1 cellular context compared by ENCODE assay signal in the genomic region with DNA sequence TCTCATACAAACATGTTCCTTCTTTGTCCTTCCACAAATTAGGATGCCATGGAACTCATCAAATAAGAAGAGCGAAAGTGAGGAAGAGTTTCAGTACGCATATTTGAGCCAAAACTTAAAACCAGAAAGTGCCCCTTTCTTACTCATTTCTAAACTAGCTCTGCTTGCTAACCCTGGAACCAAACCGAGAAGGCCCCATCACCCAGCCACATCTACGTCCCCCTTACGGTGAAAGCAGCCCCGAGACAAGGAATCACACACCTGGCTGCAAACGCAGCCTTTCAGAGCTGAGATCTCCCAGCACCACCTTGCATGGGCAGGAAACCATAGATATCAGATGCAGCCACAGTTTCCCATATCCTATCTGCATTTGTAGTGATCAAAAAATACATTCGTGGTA.
A peak's percentile ranks its signal among the peaks of the same experiment; 100 is the strongest.
TF ChIP-seq lines count a peak whose summit lies in the region.

No MANE protein-coding gene starts in this region.

TF ChIP-seq in GM12878, 131 proteins besides CTCF, POLR2A, EP300 and RAD21 (continues in another document):
- TF ChIP-seq, protein P1, sequence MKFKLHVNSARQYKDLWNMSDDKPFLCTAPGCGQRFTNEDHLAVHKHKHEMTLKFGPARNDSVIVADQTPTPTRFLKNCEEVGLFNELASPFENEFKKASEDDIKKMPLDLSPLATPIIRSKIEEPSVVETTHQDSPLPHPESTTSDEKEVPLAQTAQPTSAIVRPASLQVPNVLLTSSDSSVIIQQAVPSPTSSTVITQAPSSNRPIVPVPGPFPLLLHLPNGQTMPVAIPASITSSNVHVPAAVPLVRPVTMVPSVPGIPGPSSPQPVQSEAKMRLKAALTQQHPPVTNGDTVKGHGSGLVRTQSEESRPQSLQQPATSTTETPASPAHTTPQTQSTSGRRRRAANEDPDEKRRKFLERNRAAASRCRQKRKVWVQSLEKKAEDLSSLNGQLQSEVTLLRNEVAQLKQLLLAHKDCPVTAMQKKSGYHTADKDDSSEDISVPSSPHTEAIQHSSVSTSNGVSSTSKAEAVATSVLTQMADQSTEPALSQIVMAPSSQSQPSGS (IDR thresholded peaks at IDR 0.05; ENCODE audit: low read length): peak; percentile 51; the same call in 1 of the 2 replicates
- TF ChIP-seq KDM1A (IDR thresholded peaks at IDR 0.05; ENCODE audit: borderline replicate concordance): no peak
- TF ChIP-seq RCOR1 (conservative IDR thresholded peaks at IDR 0.05; ENCODE audit: low read depth, low read length): no peak
- TF ChIP-seq HDGF (IDR thresholded peaks at IDR 0.05): no peak
- peak; percentile 57; the same call in 1 of the 2 replicates for TF ChIP-seq CBFB (IDR thresholded peaks at IDR 0.05; ENCODE audit: low read depth)
- TF ChIP-seq, protein P2, sequence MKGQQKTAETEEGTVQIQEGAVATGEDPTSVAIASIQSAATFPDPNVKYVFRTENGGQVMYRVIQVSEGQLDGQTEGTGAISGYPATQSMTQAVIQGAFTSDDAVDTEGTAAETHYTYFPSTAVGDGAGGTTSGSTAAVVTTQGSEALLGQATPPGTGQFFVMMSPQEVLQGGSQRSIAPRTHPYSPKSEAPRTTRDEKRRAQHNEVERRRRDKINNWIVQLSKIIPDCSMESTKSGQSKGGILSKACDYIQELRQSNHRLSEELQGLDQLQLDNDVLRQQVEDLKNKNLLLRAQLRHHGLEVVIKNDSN (IDR thresholded peaks at IDR 0.05; ENCODE audit: borderline replicate concordance, extremely low read length, insufficient read depth, low read depth, low read length): no peak
- TF ChIP-seq, protein P3, sequence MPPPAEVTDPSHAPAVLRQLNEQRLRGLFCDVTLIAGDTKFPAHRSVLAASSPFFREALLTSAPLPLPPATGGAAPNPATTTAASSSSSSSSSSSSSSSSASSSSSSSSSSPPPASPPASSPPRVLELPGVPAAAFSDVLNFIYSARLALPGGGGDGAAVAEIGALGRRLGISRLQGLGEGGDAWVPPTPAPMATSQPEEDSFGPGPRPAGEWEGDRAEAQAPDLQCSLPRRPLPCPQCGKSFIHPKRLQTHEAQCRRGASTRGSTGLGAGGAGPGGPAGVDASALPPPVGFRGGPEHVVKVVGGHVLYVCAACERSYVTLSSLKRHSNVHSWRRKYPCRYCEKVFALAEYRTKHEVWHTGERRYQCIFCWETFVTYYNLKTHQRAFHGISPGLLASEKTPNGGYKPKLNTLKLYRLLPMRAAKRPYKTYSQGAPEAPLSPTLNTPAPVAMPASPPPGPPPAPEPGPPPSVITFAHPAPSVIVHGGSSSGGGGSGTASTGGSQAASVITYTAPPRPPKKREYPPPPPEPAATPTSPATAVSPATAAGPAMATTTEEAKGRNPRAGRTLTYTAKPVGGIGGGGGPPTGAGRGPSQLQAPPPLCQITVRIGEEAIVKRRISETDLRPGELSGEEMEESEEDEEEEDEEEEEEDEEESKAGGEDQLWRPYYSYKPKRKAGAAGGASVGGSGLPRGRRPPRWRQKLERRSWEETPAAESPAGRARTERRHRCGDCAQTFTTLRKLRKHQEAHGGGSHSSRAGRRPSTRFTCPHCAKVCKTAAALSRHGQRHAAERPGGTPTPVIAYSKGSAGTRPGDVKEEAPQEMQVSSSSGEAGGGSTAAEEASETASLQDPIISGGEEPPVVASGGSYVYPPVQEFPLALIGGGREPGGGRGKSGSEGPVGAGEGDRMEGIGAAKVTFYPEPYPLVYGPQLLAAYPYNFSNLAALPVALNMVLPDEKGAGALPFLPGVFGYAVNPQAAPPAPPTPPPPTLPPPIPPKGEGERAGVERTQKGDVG (CRISPR knock-in tag; IDR thresholded peaks at IDR 0.05): no peak
- TF ChIP-seq JUND (IDR thresholded peaks at IDR 0.05; ENCODE audit: low read depth, low read length): no peak
- TF ChIP-seq NBN (IDR thresholded peaks at IDR 0.05): no peak
- TF ChIP-seq, protein P4, sequence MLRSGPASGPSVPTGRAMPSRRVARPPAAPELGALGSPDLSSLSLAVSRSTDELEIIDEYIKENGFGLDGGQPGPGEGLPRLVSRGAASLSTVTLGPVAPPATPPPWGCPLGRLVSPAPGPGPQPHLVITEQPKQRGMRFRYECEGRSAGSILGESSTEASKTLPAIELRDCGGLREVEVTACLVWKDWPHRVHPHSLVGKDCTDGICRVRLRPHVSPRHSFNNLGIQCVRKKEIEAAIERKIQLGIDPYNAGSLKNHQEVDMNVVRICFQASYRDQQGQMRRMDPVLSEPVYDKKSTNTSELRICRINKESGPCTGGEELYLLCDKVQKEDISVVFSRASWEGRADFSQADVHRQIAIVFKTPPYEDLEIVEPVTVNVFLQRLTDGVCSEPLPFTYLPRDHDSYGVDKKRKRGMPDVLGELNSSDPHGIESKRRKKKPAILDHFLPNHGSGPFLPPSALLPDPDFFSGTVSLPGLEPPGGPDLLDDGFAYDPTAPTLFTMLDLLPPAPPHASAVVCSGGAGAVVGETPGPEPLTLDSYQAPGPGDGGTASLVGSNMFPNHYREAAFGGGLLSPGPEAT (IDR thresholded peaks at IDR 0.05; ENCODE audit: low read depth): peak; percentile 47; the same call in 1 of the 2 replicates
- TF ChIP-seq, protein P5, sequence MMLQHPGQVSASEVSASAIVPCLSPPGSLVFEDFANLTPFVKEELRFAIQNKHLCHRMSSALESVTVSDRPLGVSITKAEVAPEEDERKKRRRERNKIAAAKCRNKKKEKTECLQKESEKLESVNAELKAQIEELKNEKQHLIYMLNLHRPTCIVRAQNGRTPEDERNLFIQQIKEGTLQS (IDR thresholded peaks at IDR 0.05; ENCODE audit: borderline replicate concordance, extremely low read depth, low read depth, low read length): no peak
- no peak for TF ChIP-seq STAT3 (IDR thresholded peaks at IDR 0.05; ENCODE audit: low read depth, low read length)
- no peak for TF ChIP-seq CHD1 (IDR thresholded peaks at IDR 0.05; ENCODE audit: low read depth, low read length)
- TF ChIP-seq EZH2 (IDR thresholded peaks at IDR 0.05; ENCODE audit: borderline replicate concordance, control insufficient read depth, low read depth, low read length): no peak
- no peak for TF ChIP-seq ZNF622 (IDR thresholded peaks at IDR 0.05)
- TF ChIP-seq SMAD1 (IDR thresholded peaks at IDR 0.05; ENCODE audit: low read depth, partially characterized antibody): no peak
- TF ChIP-seq ZNF207 (IDR thresholded peaks at IDR 0.05; ENCODE audit: borderline replicate concordance): no peak
- no peak for TF ChIP-seq SMAD5 (IDR thresholded peaks at IDR 0.05; ENCODE audit: low read depth)
- TF ChIP-seq HDAC2 (IDR thresholded peaks at IDR 0.05): no peak
- TF ChIP-seq, protein P6, sequence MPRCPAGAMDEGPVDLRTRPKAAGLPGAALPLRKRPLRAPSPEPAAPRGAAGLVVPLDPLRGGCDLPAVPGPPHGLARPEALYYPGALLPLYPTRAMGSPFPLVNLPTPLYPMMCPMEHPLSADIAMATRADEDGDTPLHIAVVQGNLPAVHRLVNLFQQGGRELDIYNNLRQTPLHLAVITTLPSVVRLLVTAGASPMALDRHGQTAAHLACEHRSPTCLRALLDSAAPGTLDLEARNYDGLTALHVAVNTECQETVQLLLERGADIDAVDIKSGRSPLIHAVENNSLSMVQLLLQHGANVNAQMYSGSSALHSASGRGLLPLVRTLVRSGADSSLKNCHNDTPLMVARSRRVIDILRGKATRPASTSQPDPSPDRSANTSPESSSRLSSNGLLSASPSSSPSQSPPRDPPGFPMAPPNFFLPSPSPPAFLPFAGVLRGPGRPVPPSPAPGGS (IDR thresholded peaks at IDR 0.05; ENCODE audit: borderline replicate concordance, insufficient read depth, low read depth, low read length, poor library complexity, severe bottlenecking): peak; percentile 58
- TF ChIP-seq MYC (IDR thresholded peaks at IDR 0.05; ENCODE audit: insufficient read depth, insufficient read length, insufficient replicate concordance, low read length, severe bottlenecking): no peak
- TF ChIP-seq CBX3 (IDR thresholded peaks at IDR 0.05; ENCODE audit: borderline replicate concordance, low read depth): no peak
- no peak for TF ChIP-seq TARDBP (IDR thresholded peaks at IDR 0.05; ENCODE audit: borderline replicate concordance)
- no peak for TF ChIP-seq CHD2 (IDR thresholded peaks at IDR 0.05; ENCODE audit: borderline replicate concordance, low read depth, low read length)
- TF ChIP-seq, protein P7, sequence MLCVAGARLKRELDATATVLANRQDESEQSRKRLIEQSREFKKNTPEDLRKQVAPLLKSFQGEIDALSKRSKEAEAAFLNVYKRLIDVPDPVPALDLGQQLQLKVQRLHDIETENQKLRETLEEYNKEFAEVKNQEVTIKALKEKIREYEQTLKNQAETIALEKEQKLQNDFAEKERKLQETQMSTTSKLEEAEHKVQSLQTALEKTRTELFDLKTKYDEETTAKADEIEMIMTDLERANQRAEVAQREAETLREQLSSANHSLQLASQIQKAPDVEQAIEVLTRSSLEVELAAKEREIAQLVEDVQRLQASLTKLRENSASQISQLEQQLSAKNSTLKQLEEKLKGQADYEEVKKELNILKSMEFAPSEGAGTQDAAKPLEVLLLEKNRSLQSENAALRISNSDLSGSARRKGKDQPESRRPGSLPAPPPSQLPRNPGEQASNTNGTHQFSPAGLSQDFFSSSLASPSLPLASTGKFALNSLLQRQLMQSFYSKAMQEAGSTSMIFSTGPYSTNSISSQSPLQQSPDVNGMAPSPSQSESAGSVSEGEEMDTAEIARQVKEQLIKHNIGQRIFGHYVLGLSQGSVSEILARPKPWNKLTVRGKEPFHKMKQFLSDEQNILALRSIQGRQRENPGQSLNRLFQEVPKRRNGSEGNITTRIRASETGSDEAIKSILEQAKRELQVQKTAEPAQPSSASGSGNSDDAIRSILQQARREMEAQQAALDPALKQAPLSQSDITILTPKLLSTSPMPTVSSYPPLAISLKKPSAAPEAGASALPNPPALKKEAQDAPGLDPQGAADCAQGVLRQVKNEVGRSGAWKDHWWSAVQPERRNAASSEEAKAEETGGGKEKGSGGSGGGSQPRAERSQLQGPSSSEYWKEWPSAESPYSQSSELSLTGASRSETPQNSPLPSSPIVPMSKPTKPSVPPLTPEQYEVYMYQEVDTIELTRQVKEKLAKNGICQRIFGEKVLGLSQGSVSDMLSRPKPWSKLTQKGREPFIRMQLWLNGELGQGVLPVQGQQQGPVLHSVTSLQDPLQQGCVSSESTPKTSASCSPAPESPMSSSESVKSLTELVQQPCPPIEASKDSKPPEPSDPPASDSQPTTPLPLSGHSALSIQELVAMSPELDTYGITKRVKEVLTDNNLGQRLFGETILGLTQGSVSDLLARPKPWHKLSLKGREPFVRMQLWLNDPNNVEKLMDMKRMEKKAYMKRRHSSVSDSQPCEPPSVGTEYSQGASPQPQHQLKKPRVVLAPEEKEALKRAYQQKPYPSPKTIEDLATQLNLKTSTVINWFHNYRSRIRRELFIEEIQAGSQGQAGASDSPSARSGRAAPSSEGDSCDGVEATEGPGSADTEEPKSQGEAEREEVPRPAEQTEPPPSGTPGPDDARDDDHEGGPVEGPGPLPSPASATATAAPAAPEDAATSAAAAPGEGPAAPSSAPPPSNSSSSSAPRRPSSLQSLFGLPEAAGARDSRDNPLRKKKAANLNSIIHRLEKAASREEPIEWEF (IDR thresholded peaks at IDR 0.05; ENCODE audit: insufficient replicate concordance, low read depth, low read length): no peak
- TF ChIP-seq KAT2A (conservative IDR thresholded peaks at IDR 0.05; ENCODE audit: control insufficient read depth, low read depth, low read length): no peak
- TF ChIP-seq JUNB (IDR thresholded peaks at IDR 0.05): peak; percentile 94
- TF ChIP-seq MEF2B (IDR thresholded peaks at IDR 0.05; ENCODE audit: partially characterized antibody, poor library complexity, severe bottlenecking): no peak
- no peak for TF ChIP-seq RFX5 (IDR thresholded peaks at IDR 0.05; ENCODE audit: low read depth, low read length)
- TF ChIP-seq BCL11A (IDR thresholded peaks at IDR 0.05; ENCODE audit: low read depth, low read length): peak; percentile 65; the same call in 1 of the 2 replicates
- TF ChIP-seq, protein P8, sequence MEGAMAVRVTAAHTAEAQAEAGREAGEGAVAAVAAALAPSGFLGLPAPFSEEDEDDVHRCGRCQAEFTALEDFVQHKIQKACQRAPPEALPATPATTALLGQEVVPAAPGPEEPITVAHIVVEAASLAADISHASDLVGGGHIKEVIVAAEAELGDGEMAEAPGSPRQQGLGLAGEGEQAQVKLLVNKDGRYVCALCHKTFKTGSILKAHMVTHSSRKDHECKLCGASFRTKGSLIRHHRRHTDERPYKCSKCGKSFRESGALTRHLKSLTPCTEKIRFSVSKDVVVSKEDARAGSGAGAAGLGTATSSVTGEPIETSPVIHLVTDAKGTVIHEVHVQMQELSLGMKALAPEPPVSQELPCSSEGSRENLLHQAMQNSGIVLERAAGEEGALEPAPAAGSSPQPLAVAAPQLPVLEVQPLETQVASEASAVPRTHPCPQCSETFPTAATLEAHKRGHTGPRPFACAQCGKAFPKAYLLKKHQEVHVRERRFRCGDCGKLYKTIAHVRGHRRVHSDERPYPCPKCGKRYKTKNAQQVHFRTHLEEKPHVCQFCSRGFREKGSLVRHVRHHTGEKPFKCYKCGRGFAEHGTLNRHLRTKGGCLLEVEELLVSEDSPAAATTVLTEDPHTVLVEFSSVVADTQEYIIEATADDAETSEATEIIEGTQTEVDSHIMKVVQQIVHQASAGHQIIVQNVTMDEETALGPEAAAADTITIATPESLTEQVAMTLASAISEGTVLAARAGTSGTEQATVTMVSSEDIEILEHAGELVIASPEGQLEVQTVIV (IDR thresholded peaks at IDR 0.05; ENCODE audit: borderline replicate concordance, partially characterized antibody): no peak
- TF ChIP-seq FOS (IDR thresholded peaks at IDR 0.05; ENCODE audit: borderline replicate concordance, extremely low read depth, insufficient read length): no peak
- no peak for TF ChIP-seq WRNIP1 (IDR thresholded peaks at IDR 0.05; ENCODE audit: borderline replicate concordance, low read depth, low read length)
- TF ChIP-seq TBL1XR1 (IDR thresholded peaks at IDR 0.05; ENCODE audit: low read depth, low read length): no peak; the same call in 1 of the 2 replicates
- no peak for TF ChIP-seq KLF5 (IDR thresholded peaks at IDR 0.05; ENCODE audit: partially characterized antibody)
- TF ChIP-seq, protein P9, sequence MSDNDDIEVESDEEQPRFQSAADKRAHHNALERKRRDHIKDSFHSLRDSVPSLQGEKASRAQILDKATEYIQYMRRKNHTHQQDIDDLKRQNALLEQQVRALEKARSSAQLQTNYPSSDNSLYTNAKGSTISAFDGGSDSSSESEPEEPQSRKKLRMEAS (IDR thresholded peaks at IDR 0.05; ENCODE audit: low read depth, low read length): no peak
- TF ChIP-seq POLR2AphosphoS2 (IDR thresholded peaks at IDR 0.05; ENCODE audit: low read depth, low read length): no peak
- TF ChIP-seq, protein P10, sequence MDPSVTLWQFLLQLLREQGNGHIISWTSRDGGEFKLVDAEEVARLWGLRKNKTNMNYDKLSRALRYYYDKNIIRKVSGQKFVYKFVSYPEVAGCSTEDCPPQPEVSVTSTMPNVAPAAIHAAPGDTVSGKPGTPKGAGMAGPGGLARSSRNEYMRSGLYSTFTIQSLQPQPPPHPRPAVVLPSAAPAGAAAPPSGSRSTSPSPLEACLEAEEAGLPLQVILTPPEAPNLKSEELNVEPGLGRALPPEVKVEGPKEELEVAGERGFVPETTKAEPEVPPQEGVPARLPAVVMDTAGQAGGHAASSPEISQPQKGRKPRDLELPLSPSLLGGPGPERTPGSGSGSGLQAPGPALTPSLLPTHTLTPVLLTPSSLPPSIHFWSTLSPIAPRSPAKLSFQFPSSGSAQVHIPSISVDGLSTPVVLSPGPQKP (IDR thresholded peaks at IDR 0.05; ENCODE audit: low read depth, low read length): no peak
- no peak for TF ChIP-seq RB1 (IDR thresholded peaks at IDR 0.05; ENCODE audit: borderline replicate concordance)
- no peak for TF ChIP-seq SREBF1 (IDR thresholded peaks at IDR 0.05; ENCODE audit: low read length)
- TF ChIP-seq CBX5 (IDR thresholded peaks at IDR 0.05; ENCODE audit: low read depth): no peak
- peak; percentile 87 for TF ChIP-seq IKZF1 (conservative IDR thresholded peaks at IDR 0.05)
- TF ChIP-seq HCFC1 (IDR thresholded peaks at IDR 0.05; ENCODE audit: low read length): no peak
- TF ChIP-seq SP1 (IDR thresholded peaks at IDR 0.05; ENCODE audit: low read depth, low read length): peak; percentile 34
- TF ChIP-seq CHD4 (IDR thresholded peaks at IDR 0.05): no peak
- TF ChIP-seq PML (IDR thresholded peaks at IDR 0.05; ENCODE audit: low read length): no peak
